In genomic region chr15:88995449-88995848, GRCh38 we compare ENCODE assay signal across 25 cellular contexts.
DNase-seq lines count a peak whose midpoint lies in the region; ATAC-seq and TF ChIP-seq lines count a peak whose summit lies in the region.
"Had no signal": no experiment of that assay in that cellular context is flagged by ENCODE, and none has a peak within 500 bp of the region (broad histone marks: within the 10 kb centered on the region; RNA-seq: fewer than 3 reads in every experiment).

No MANE protein-coding gene starts in this region.

- H3K9ac ChIP-seq in ES-I3 (ENCODE audit: low read depth, low read length) (0 out of 2 replicates have a peak overlapping the region, but pooled peaks have one; percentile 16), HUES64 (ENCODE audit: low read depth, low read length) (no peak overlapping the region)

- TF ChIP-seq CTCF in choroid plexus epithelial cell (conservative IDR thresholded peaks at IDR 0.05; ENCODE audit: low read depth, low read length) = no peak

- H3K9me3 ChIP-seq in ES-I3 (ENCODE audit: control insufficient read depth, insufficient read depth, low read length) (no peaks in the 10 kb centered on the region), HUES64 (ENCODE audit: insufficient read depth, low read depth, low read length) (0 out of 2 replicates have a peak, but pooled peaks cover under 1% of the 10 kb centered on the region)
- H3K9me3 ChIP-seq: gastrocnemius medialis, right atrium auricular region, stomach, transverse colon had no signal

- peaks cover 18% of the 10 kb centered on the region for H3K27me3 ChIP-seq in HUES64 (ENCODE audit: insufficient read depth, low read length)
- H3K27me3 ChIP-seq: gastrocnemius medialis, right atrium auricular region, stomach had no signal

- H3K4me3 ChIP-seq in HUES64 (ENCODE audit: low read length) (no peak overlapping the region; the same call in 1 of the 2 replicates), choroid plexus epithelial cell (ENCODE audit: low read depth, low read length) (no peak overlapping the region)
- H3K4me3 ChIP-seq: gastrocnemius medialis, right atrium auricular region, stomach, transverse colon had no signal

- peaks cover 44% of the 10 kb centered on the region for H3K4me1 ChIP-seq in ES-I3 (ENCODE audit: insufficient read depth, low read length)
- peaks cover 47% of the 10 kb centered on the region for H3K4me1 ChIP-seq in HUES64 (ENCODE audit: insufficient read depth, low read length)
- H3K4me1 ChIP-seq: gastrocnemius medialis, right atrium auricular region, stomach, transverse colon had no signal

- H3K36me3 ChIP-seq in ES-I3 (ENCODE audit: insufficient read depth, low read length) (no peaks in the 10 kb centered on the region), HUES64 (ENCODE audit: insufficient read depth, low read length) (no peaks in the 10 kb centered on the region)
- H3K36me3 ChIP-seq: gastrocnemius medialis, right atrium auricular region, stomach, transverse colon had no signal

- 64% methylated on average over 3 of the region's 3 CpGs for WGBS in HUES64

- DNase-seq in choroid plexus epithelial cell (ENCODE audit: low read depth) (peak; percentile 26), islet precursor cell (peak; percentile 81), AML-193 (lab: John Stamatoyannopoulos, UW) (no peak), A172 (ENCODE audit: low spot score) (no peak)
- DNase-seq: activated naive CD4-positive, alpha-beta T cell treated with anti-CD3 and anti-CD28 coated beads, Interleukin-2, amount 50 U/mL, for 16 hours; activated T-cell treated with anti-CD3 and anti-CD28 coated beads, Interleukin-2, amount 50 U/mL, for 24 hours; aorta; CD8-positive, alpha-beta memory T cell; cerebellar nuclear complex; erythroblast; gastrocnemius medialis; left cardiac atrium; NCI-H1417; NCI-H2081 treated with DMSO at 0.1 percent for 48 hours; NCI-H510A; stimulated activated CD4-positive, alpha-beta T cell treated with anti-CD3 and anti-CD28 coated beads, Interleukin-15, amount 100 ng/mL, for 24 hours; stomach; transverse colon had no signal

- no peak for ATAC-seq in HG03280 (IDR thresholded peaks at IDR 0.05; ENCODE audit: unreplicated experiment)
- no peak for ATAC-seq in HG02870 (IDR thresholded peaks at IDR 0.05; ENCODE audit: unreplicated experiment)
- ATAC-seq: activated CD4-positive, CD25-positive, alpha-beta regulatory T cell treated with anti-CD3 and anti-CD28 coated beads, Interleukin-2, amount 50 U/mL, for 24 hours; gastrocnemius medialis; left cardiac atrium had no signal

- peak overlapping the region; percentile 16; the same call in 1 of the 2 replicates for H3K27ac ChIP-seq in HUES64 (ENCODE audit: low read depth, low read length)
- H3K27ac ChIP-seq: gastrocnemius medialis, right atrium auricular region, RWPE1, stomach, transverse colon had no signal

Comparison
In these comparisons a context has a peak if more than half of its experiments do, and no peak if none do; other contexts are left out.
1. DNase-seq: peak in choroid plexus epithelial cell (single experiment) and islet precursor cell (single experiment); none in AML-193 (0 of 2) and A172 (single experiment).